ENCODE assay signal across 9 cellular contexts in genomic region chr3:49277357-49277723, GRCh38. TPM values are rescaled to one million over a fixed set of nuclear protein-coding genes. Genes with fewer than 3 reads are reported as not detected.
DNase-seq lines count a peak whose midpoint lies in the region; ATAC-seq and TF ChIP-seq lines count a peak whose summit lies in the region.
"Had no signal": no experiment of that assay in that cellular context is flagged by ENCODE, and none has a peak within 500 bp of the region (broad histone marks: within the 10 kb centered on the region; RNA-seq: fewer than 3 reads in every experiment).

No MANE protein-coding gene starts in this region.

- intact Hi-C loops in lower leg skin (cut with DNase I; ENCODE audit: low total_unique reads) (no loop called here), transverse colon (cut with DNase I; ENCODE audit: low total_unique reads) (loop anchor here (5.0 kb wide), 1 partner anchor 105 kb away; the partner anchor contains the start of gene KLHDC8B)

- no peaks in the 10 kb centered on the region for H3K27me3 Mint-ChIP-seq in activated CD8-positive, alpha-beta memory T cell treated with anti-CD3 and anti-CD28 coated beads, Interleukin-2, amount 10 ng/mL, durations not matched to agents 7 days and 5 days

- H3K9me3 Mint-ChIP-seq in activated CD8-positive, alpha-beta memory T cell treated with anti-CD3 and anti-CD28 coated beads, Interleukin-2, amount 10 ng/mL, durations not matched to agents 7 days and 5 days (ENCODE audit: low read depth): no peaks in the 10 kb centered on the region

- ATAC-seq in activated CD8-positive, alpha-beta memory T cell treated with anti-CD3 and anti-CD28 coated beads, Interleukin-2, amount 10 ng/mL, durations not matched to agents 7 days and 5 days: no peak

- H3K4me1 ChIP-seq in transverse colon: peaks cover 0 to 43% (median 27%) of the 10 kb centered on the region in 4 donors

- TF ChIP-seq POLR2A in lower leg skin (IDR thresholded peaks at IDR 0.05) (no peak), transverse colon (IDR thresholded peaks at IDR 0.05) (no peak)

- H3K27me3 ChIP-seq in transverse colon: no peaks in the 10 kb centered on the region

- H3K36me3 ChIP-seq in transverse colon: peaks cover 0 to 12% (median 5%) of the 10 kb centered on the region in 4 donors

- peak overlapping the region; percentile 91 for H3K27ac Mint-ChIP-seq in activated CD8-positive, alpha-beta memory T cell treated with anti-CD3 and anti-CD28 coated beads, Interleukin-2, amount 10 ng/mL, durations not matched to agents 7 days and 5 days

- H3K4me3 Mint-ChIP-seq in activated CD8-positive, alpha-beta memory T cell treated with anti-CD3 and anti-CD28 coated beads, Interleukin-2, amount 10 ng/mL, durations not matched to agents 7 days and 5 days: peak overlapping the region; percentile 78

- WGBS in lower leg skin, 2 donors: 10 to 14% methylated on average over 10 of the region's 10 CpGs
- WGBS in transverse colon (ENCODE audit: low coverage in 1 of 2), 2 donors: 22% methylated on average over 10 of the region's 10 CpGs; no CpG with 5 or more reads in 1 of the 2 donors

- TF ChIP-seq CTCF in cardiac fibroblast (IDR thresholded peaks at IDR 0.05; ENCODE audit: low read depth, low read length) (no peak), lower leg skin (IDR thresholded peaks at IDR 0.05) (no peak), transverse colon (IDR thresholded peaks at IDR 0.05) (no peak)

- CTCF ChIA-PET in activated CD8-positive, alpha-beta memory T cell treated with anti-CD3 and anti-CD28 coated beads, Interleukin-2, amount 10 ng/mL, durations not matched to agents 7 days and 5 days (lab: Charles Lee): interaction anchor here (1.4 kb wide), 1 partner anchor 106 kb away, joined by 5 read pairs; the partner anchor contains the start of gene KLHDC8B

- H3K4me3 ChIP-seq in cardiac fibroblast (replicated peaks in 1 of 2; ENCODE audit: low read depth in 2 of 2, low read length in 2 of 2) (peak overlapping the region; percentile 43 to 48), lower leg skin (ENCODE audit: low read depth, poor library complexity, severe bottlenecking) (peak overlapping the region; percentile 19), transverse colon (peak overlapping the region; percentile 39 to 51 (median 46))

- peak overlapping the region; percentile 88 to 93 (median 92) for H3K27ac ChIP-seq in transverse colon

- peaks cover 35% of the 10 kb centered on the region for H3K36me3 Mint-ChIP-seq in activated CD8-positive, alpha-beta memory T cell treated with anti-CD3 and anti-CD28 coated beads, Interleukin-2, amount 10 ng/mL, durations not matched to agents 7 days and 5 days

- TF ChIP-seq EP300 in transverse colon (IDR thresholded peaks at IDR 0.05; ENCODE audit: low read depth): no peak

- peaks cover 22% of the 10 kb centered on the region for H3K4me1 Mint-ChIP-seq in activated CD8-positive, alpha-beta memory T cell treated with anti-CD3 and anti-CD28 coated beads, Interleukin-2, amount 10 ng/mL, durations not matched to agents 7 days and 5 days

- in situ Hi-C loops in transverse colon (cut with MboI; ENCODE audit: low pct_ligation_motif_present in 1 of 4, low pct_unique_long_range_greater_than_20kb in 1 of 4, low sequenced_read_pairs in 3 of 4): no loop called here

- H3K9me3 ChIP-seq in transverse colon: no peaks in the 10 kb centered on the region

- no peak for DNase-seq in activated CD8-positive, alpha-beta memory T cell treated with anti-CD3 and anti-CD28 coated beads, Interleukin-2, amount 10 ng/mL, durations not matched to agents 7 days and 5 days
- no peak for DNase-seq in activated CD8-positive, alpha-beta memory T cell treated with anti-CD3 and anti-CD28 coated beads, Interleukin-2, amount 50 U/mL, for 4 hours
- DNase-seq in cardiac fibroblast (ENCODE audit: low read depth in 2 of 2) (no peak), lower leg skin (ENCODE audit: low spot score in 2 of 2) (no peak), transverse colon (no peak), NCI-H446 (lab: John Stamatoyannopoulos, UW) (no peak), RPMI8226 (no peak), NCI-H2081 treated with DMSO at 0.1 percent for 48 hours (lab: John Stamatoyannopoulos, UW) (no peak)
- DNase-seq: NCI-H1436 had no signal

RNA-seq across cellular contexts. Expression of gene C3orf62, which starts 0.3 kb away (rescaled TPM):
- total RNA-seq in activated CD8-positive, alpha-beta memory T cell treated with anti-CD3 and anti-CD28 coated beads, Interleukin-2, amount 10 ng/mL, durations not matched to agents 7 days and 5 days: 1 to 10 TPM; 7.0 to 7.1 TPM
- total RNA-seq in lower leg skin (1 to 10 TPM; 3.1 to 8.6 (median 5.0) TPM), transverse colon (10 to 100 TPM in 1 of 4 donors, 1 to 10 TPM in 3; 2.4 to 13.5 (median 5.3) TPM)
